In the genomic region with DNA sequence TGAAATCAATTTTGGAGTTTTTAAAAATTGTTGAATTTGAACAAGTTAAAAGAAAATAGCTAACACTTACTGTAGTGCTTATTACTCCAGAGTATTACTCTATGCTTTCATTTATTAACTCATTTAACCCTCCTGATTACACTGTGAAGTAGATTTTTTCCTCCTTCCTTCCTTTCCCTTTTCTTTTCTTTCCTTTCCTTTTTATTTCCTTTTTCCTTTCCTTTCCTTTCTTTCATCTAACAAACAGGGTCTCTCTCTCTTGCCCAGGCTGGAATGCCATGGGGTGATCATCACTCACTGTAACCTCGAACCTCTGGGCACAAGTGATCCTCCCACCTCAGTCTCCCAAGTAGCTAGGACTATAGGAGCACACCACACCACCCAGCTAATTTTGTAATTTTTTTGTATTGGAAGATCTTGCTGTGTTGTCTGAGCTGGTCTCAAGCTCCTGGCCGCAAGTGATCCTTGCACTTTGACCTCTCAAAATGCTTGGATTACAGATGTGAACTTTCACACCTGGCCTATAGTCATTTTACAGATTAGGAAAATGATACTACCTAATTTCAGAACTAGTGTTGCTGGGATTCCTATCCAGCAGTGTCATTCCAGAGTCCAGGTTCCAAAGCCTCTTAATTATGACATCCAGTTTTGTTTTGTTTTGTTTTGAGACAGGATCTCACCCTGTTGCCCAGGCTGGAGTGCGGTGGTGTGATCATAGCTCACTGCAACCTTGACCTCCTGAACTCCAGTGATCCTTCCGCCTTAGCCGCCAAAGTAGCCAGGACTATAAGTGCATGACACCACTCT, we compare ENCODE assay signal across 17 cellular contexts. TPM values are rescaled to one million over a fixed set of nuclear protein-coding genes. Genes with fewer than 3 reads are reported as not detected.
DNase-seq lines count a peak whose midpoint lies in the region; ATAC-seq and TF ChIP-seq lines count a peak whose summit lies in the region.
"Had no signal": no experiment of that assay in that cellular context is flagged by ENCODE, and none has a peak within 500 bp of the region (broad histone marks: within the 10 kb centered on the region; RNA-seq: fewer than 3 reads in every experiment).

No MANE protein-coding gene starts in this region.

- no peaks in the 10 kb centered on the region for H3K9me3 ChIP-seq in CD4-positive, alpha-beta memory T cell (ENCODE audit: control insufficient read depth in 1 of 2, low read length in 2 of 2)
- H3K9me3 ChIP-seq in HEK293 (ENCODE audit: control insufficient read depth, insufficient read depth, low read depth, low read length): no peaks in the 10 kb centered on the region

- peaks cover 35% of the 10 kb centered on the region for H3K4me1 ChIP-seq in CD4-positive, alpha-beta memory T cell (ENCODE audit: insufficient read depth, low read length)
- H3K4me1 ChIP-seq in HEK293 (ENCODE audit: control insufficient read depth, insufficient read depth, low read length): peaks cover 11% of the 10 kb centered on the region

- TF ChIP-seq CTCF in HEK293 (tag by site-specific recombination; IDR thresholded peaks at IDR 0.05): no peak
- TF ChIP-seq CTCF in nephron progenitor cell (IDR thresholded peaks at IDR 0.05): no peak

- no peaks in the 10 kb centered on the region for H3K27me3 ChIP-seq in CD4-positive, alpha-beta memory T cell (ENCODE audit: insufficient read depth, low read length)

- intact Hi-C loops in CD4-positive, alpha-beta memory T cell (cut with micrococcal nuclease): no loop called here
- intact Hi-C loops in dendritic cell treated with granulocyte-macrophage colony-stimulating factor and Interleukin-4, amounts not matched to agents 40 ng/mL and 50 ng/mL, for 4 days (cut with micrococcal nuclease): loop anchor here (10.0 kb wide), 1 partner anchor 55 kb away; no protein-coding TSS in a partner anchor

- no peaks in the 10 kb centered on the region for H3K27me3 Mint-ChIP-seq in CD4-positive, alpha-beta memory T cell
- no peaks in the 10 kb centered on the region for H3K27me3 Mint-ChIP-seq in dendritic cell treated with granulocyte-macrophage colony-stimulating factor and Interleukin-4, amounts not matched to agents 40 ng/mL and 50 ng/mL, for 4 days
- no peaks in the 10 kb centered on the region for H3K27me3 Mint-ChIP-seq in nephron progenitor cell (ENCODE audit: low read depth, poor library complexity)

- H3K27ac ChIP-seq in CD4-positive, alpha-beta memory T cell (ENCODE audit: low read depth, low read length): no peak overlapping the region
- no peak overlapping the region for H3K27ac ChIP-seq in HEK293 (ENCODE audit: extremely low read depth, low read depth, low read length)
- H3K27ac ChIP-seq: coronary artery had no signal

- peaks cover 0 to 3% (median 0%) of the 10 kb centered on the region in 8 donors for H3K9me3 Mint-ChIP-seq in CD4-positive, alpha-beta memory T cell
- no peaks in the 10 kb centered on the region for H3K9me3 Mint-ChIP-seq in dendritic cell treated with granulocyte-macrophage colony-stimulating factor and Interleukin-4, amounts not matched to agents 40 ng/mL and 50 ng/mL, for 4 days
- H3K9me3 Mint-ChIP-seq in nephron progenitor cell: peaks cover 34% of the 10 kb centered on the region
- H3K9me3 Mint-ChIP-seq: T-helper 1 cell treated with Interleukin-12 subunit alpha and Interleukin-12 subunit beta and Interleukin-4 antibody, amounts not matched to agents 30 μg/mL and 1 μg/mL, for 36 hours had no signal

- no peak for ATAC-seq in HG03025 (IDR thresholded peaks at IDR 0.05; ENCODE audit: low FRiP score, unreplicated experiment)
- ATAC-seq: sciatic nerve had no signal

- DNase-seq in CD4-positive, alpha-beta memory T cell: no peak
- DNase-seq in nephron progenitor cell: no peak
- no peak for DNase-seq in iPS-NIHi7 (ENCODE audit: extremely low spot score)
- no peak for DNase-seq in NOMO-1 treated with DMSO at 0.1 percent for 48 hours (lab: John Stamatoyannopoulos, UW; ENCODE audit: unreplicated experiment)
- DNase-seq: AML-193; hypothalamus; NCI-H1105 treated with DMSO at 0.1 percent for 48 hours; NCI-H2107; NCI-H510A treated with DMSO at 0.1 percent for 48 hours; SHP77; stimulated activated CD4-positive, alpha-beta T cell treated with anti-CD3 and anti-CD28 coated beads, Interleukin-2, amount 100 ng/mL, for 24 hours had no signal

- H3K4me3 ChIP-seq in CD4-positive, alpha-beta memory T cell (ENCODE audit: low read length in 2 of 2): no peak overlapping the region
- no peak overlapping the region for H3K4me3 ChIP-seq in HEK293 (ENCODE audit: low read depth, low read length)
- H3K4me3 ChIP-seq: coronary artery had no signal

- peaks cover 12% of the 10 kb centered on the region for H3K36me3 ChIP-seq in CD4-positive, alpha-beta memory T cell (ENCODE audit: insufficient read depth, low read length)
- H3K36me3 ChIP-seq in HEK293 (ENCODE audit: control insufficient read depth in 2 of 2, insufficient read depth in 1 of 2, low read length in 2 of 2): peaks cover 34 to 36% of the 10 kb centered on the region in 2 experiments

- POLR2A ChIA-PET in CD4-positive, alpha-beta memory T cell (lab: Charles Lee; ENCODE audit: partially characterized antibody): no interaction called here
- POLR2A ChIA-PET in HEK293 (lab: Yijun Ruan, JAX): no interaction called here

- no peak overlapping the region for H3K4me3 Mint-ChIP-seq in CD4-positive, alpha-beta memory T cell
- H3K4me3 Mint-ChIP-seq in dendritic cell treated with granulocyte-macrophage colony-stimulating factor and Interleukin-4, amounts not matched to agents 40 ng/mL and 50 ng/mL, for 4 days: no peak overlapping the region
- H3K4me3 Mint-ChIP-seq in nephron progenitor cell: no peak overlapping the region
- H3K4me3 Mint-ChIP-seq: T-helper 1 cell treated with Interleukin-12 subunit alpha and Interleukin-12 subunit beta and Interleukin-4 antibody, amounts not matched to agents 30 μg/mL and 1 μg/mL, for 36 hours had no signal

- H3K4me1 Mint-ChIP-seq in CD4-positive, alpha-beta memory T cell: peaks cover 19 to 33% (median 28%) of the 10 kb centered on the region in 4 donors
- H3K4me1 Mint-ChIP-seq in dendritic cell treated with granulocyte-macrophage colony-stimulating factor and Interleukin-4, amounts not matched to agents 40 ng/mL and 50 ng/mL, for 4 days (ENCODE audit: low read depth): peaks cover 28% of the 10 kb centered on the region
- H3K4me1 Mint-ChIP-seq in nephron progenitor cell: peaks cover 17% of the 10 kb centered on the region

- peaks cover 21 to 32% of the 10 kb centered on the region in 2 donors for H3K36me3 Mint-ChIP-seq in CD4-positive, alpha-beta memory T cell
- H3K36me3 Mint-ChIP-seq in dendritic cell treated with granulocyte-macrophage colony-stimulating factor and Interleukin-4, amounts not matched to agents 40 ng/mL and 50 ng/mL, for 4 days (ENCODE audit: low read depth): peaks cover 57% of the 10 kb centered on the region
- H3K36me3 Mint-ChIP-seq in nephron progenitor cell (ENCODE audit: low read depth): peaks cover 64% of the 10 kb centered on the region

- peak overlapping the region in 6 of 7 donors; percentile 25 to 93 (median 70) for H3K27ac Mint-ChIP-seq in CD4-positive, alpha-beta memory T cell
- peak overlapping the region; percentile 8 for H3K27ac Mint-ChIP-seq in dendritic cell treated with granulocyte-macrophage colony-stimulating factor and Interleukin-4, amounts not matched to agents 40 ng/mL and 50 ng/mL, for 4 days
- H3K27ac Mint-ChIP-seq in nephron progenitor cell: peak overlapping the region; percentile 71
- H3K27ac Mint-ChIP-seq: T-helper 1 cell treated with Interleukin-12 subunit alpha and Interleukin-12 subunit beta and Interleukin-4 antibody, amounts not matched to agents 30 μg/mL and 1 μg/mL, for 36 hours had no signal

- CTCF ChIA-PET in CD4-positive, alpha-beta memory T cell (lab: Charles Lee; ENCODE audit: partially characterized antibody): no interaction called here
- CTCF ChIA-PET in HEK293 (lab: Yijun Ruan, JAX): interaction anchor here (0.5 kb wide), 1 partner anchor 498 kb away, joined by 4 read pairs; a partner anchor contains a TSS

TF ChIP-seq in HEK293, 187 proteins besides CTCF, POLR2A, EP300 and RAD21:
- TF ChIP-seq PRDM1 (tag by site-specific recombination; IDR thresholded peaks at IDR 0.05) (peak; percentile 94), ZBTB8A (tag by site-specific recombination; IDR thresholded peaks at IDR 0.05) (no peak), ZNF366 (tag by site-specific recombination; conservative IDR thresholded peaks at IDR 0.05) (peak; percentile 59)
- TF ChIP-seq, protein P1, sequence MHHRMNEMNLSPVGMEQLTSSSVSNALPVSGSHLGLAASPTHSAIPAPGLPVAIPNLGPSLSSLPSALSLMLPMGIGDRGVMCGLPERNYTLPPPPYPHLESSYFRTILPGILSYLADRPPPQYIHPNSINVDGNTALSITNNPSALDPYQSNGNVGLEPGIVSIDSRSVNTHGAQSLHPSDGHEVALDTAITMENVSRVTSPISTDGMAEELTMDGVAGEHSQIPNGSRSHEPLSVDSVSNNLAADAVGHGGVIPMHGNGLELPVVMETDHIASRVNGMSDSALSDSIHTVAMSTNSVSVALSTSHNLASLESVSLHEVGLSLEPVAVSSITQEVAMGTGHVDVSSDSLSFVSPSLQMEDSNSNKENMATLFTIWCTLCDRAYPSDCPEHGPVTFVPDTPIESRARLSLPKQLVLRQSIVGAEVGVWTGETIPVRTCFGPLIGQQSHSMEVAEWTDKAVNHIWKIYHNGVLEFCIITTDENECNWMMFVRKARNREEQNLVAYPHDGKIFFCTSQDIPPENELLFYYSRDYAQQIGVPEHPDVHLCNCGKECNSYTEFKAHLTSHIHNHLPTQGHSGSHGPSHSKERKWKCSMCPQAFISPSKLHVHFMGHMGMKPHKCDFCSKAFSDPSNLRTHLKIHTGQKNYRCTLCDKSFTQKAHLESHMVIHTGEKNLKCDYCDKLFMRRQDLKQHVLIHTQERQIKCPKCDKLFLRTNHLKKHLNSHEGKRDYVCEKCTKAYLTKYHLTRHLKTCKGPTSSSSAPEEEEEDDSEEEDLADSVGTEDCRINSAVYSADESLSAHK (tag by site-specific recombination; IDR thresholded peaks at IDR 0.05): no peak

RNA-seq across cellular contexts. Expression of a gene that starts 59.9 kb away (rescaled TPM):
- total RNA-seq in CD4-positive, alpha-beta memory T cell: 10 to 100 TPM; 71.2 to 72.0 TPM
- 1 to 10 TPM; 3.9 to 4.1 TPM for polyA plus RNA-seq in CD4-positive, alpha-beta memory T cell

Comparison
In these comparisons a context has a peak if more than half of its experiments do, and no peak if none do; other contexts are left out.
1. H3K27ac Mint-ChIP-seq: peak in every context shown above with its lines; median percentile 71 in nephron progenitor cell; 70 in CD4-positive, alpha-beta memory T cell; 8 in dendritic cell treated with granulocyte-macrophage colony-stimulating factor and Interleukin-4, amounts not matched to agents 40 ng/mL and 50 ng/mL, for 4 days.